8 cellular contexts compared by ENCODE assay signal in genomic region chr12:6904280-6905276, GRCh38. TPM values are rescaled to one million over a fixed set of nuclear protein-coding genes. Genes with fewer than 3 reads are reported as not detected.
DNase-seq lines count a peak whose midpoint lies in the region; ATAC-seq and TF ChIP-seq lines count a peak whose summit lies in the region.

Gene LRRC23, plus strand, starts transcription at chr12:6904822. Its CDS starts 812 bp downstream, at chr12:6905634.

- no peaks in the 10 kb centered on the region for H3K36me3 ChIP-seq in esophagus (ENCODE audit: control insufficient read depth in 2 of 2, insufficient read depth in 2 of 2, low read length in 1 of 2)

- DNase-seq in DMS114 treated with DMSO at 0.1 percent for 48 hours (lab: John Stamatoyannopoulos, UW; ENCODE audit: unreplicated experiment) = peak; percentile 97
- DNase-seq in OCI-M1 (lab: John Stamatoyannopoulos, UW) = peak; percentile 98
- peak; percentile 96 for DNase-seq in activated T-cell treated with anti-CD3 and anti-CD28 coated beads for 48 hours (ENCODE audit: low read depth)
- peak; percentile 98 for DNase-seq in mucosa of gallbladder (ENCODE audit: low spot score)
- peak; percentile 94 for DNase-seq in stimulated activated CD8-positive, alpha-beta memory T cell treated with anti-CD3 and anti-CD28 coated beads, Interleukin-4, amount 100 ng/mL, for 24 hours (ENCODE audit: low read depth)

- peak within 1 kb of the TSS; percentile 67 to 69 for H3K4me3 ChIP-seq in esophagus (ENCODE audit: low read depth in 1 of 2, low read length in 2 of 2)

- H3K4me1 ChIP-seq in esophagus (ENCODE audit: control insufficient read depth in 2 of 2, insufficient read depth in 2 of 2, low read length in 1 of 2) = no peaks in the 10 kb centered on the region

- no peak for TF ChIP-seq RAD21 in Ishikawa (IDR thresholded peaks at IDR 0.05; ENCODE audit: low read depth)

- peak; percentile 89 for ATAC-seq in GM21528 (IDR thresholded peaks at IDR 0.05; ENCODE audit: low FRiP score, unreplicated experiment)

- 4 to 5% methylated on average over 34 of the region's 34 CpGs for WGBS in esophagus, 2 donors

- TF ChIP-seq EP300 in Ishikawa (IDR thresholded peaks at IDR 0.05; ENCODE audit: borderline replicate concordance) = no peak

- no peaks in the 10 kb centered on the region for H3K9me3 ChIP-seq in esophagus (ENCODE audit: control insufficient read depth in 2 of 2, insufficient read depth in 1 of 2, low read depth in 1 of 2, low read length in 1 of 2)

- no peaks in the 10 kb centered on the region for H3K27me3 ChIP-seq in esophagus (ENCODE audit: control insufficient read depth in 1 of 2, insufficient read depth in 2 of 2, low read length in 2 of 2)

- H3K27ac ChIP-seq in esophagus (ENCODE audit: low read depth in 2 of 2, low read length in 1 of 2) = peak within 1 kb of the TSS; percentile 72 to 87

TF ChIP-seq in Ishikawa, 13 proteins besides CTCF, POLR2A, EP300 and RAD21:
- TF ChIP-seq CEBPB (IDR thresholded peaks at IDR 0.05) = 0 out of 2 replicates have a peak, but pooled peaks have one; percentile 56
- no peak for TF ChIP-seq ZBTB7A (IDR thresholded peaks at IDR 0.05; ENCODE audit: low read depth)
- TF ChIP-seq MAX (IDR thresholded peaks at IDR 0.05) = peak; percentile 77; the same call in 1 of the 2 replicates
- peak; percentile 74 for TF ChIP-seq CREB1 (IDR thresholded peaks at IDR 0.05; ENCODE audit: low read depth)

RNA-seq across cellular contexts. Expression of gene LRRC23, which starts in this region (rescaled TPM):
- 1 to 10 TPM; 3.3 to 3.6 TPM for polyA plus RNA-seq in esophagus
- 13.1 TPM for total RNA-seq in mucosa of gallbladder

Comparison
In these comparisons a context has a peak if more than half of its experiments do, and no peak if none do; other contexts are left out.
1. Peak in every context shown above with its lines: DNase-seq, ATAC-seq, H3K4me3 ChIP-seq and H3K27ac ChIP-seq.